12 cellular contexts compared by ENCODE assay signal in genomic region chr5:150301901-150302300, GRCh38. TPM values are rescaled to one million over a fixed set of nuclear protein-coding genes. Genes with fewer than 3 reads are reported as not detected.
DNase-seq lines count a peak whose midpoint lies in the region; ATAC-seq, FAIRE-seq and TF ChIP-seq lines count a peak whose summit lies in the region.
"Had no signal": no experiment of that assay in that cellular context is flagged by ENCODE, and none has a peak within 500 bp of the region (broad histone marks: within the 10 kb centered on the region; RNA-seq: fewer than 3 reads in every experiment).

No MANE protein-coding gene starts in this region.

- H3K36me3 Mint-ChIP-seq in activated T-cell treated with anti-CD3 and anti-CD28 coated beads, Interleukin-2, amount 50 U/mL, for 24 hours (ENCODE audit: low read depth): no peaks in the 10 kb centered on the region
- no peaks in the 10 kb centered on the region for H3K36me3 Mint-ChIP-seq in activated T-cell treated with anti-CD3 and anti-CD28 coated beads, Interleukin-2, amount 50 U/mL, for 4 hours (ENCODE audit: insufficient read depth)
- no peaks in the 10 kb centered on the region for H3K36me3 Mint-ChIP-seq in type B pancreatic cell

- no peaks in the 10 kb centered on the region for H3K9me3 Mint-ChIP-seq in activated T-cell treated with anti-CD3 and anti-CD28 coated beads, Interleukin-2, amount 50 U/mL, for 24 hours
- H3K9me3 Mint-ChIP-seq in activated T-cell treated with anti-CD3 and anti-CD28 coated beads, Interleukin-2, amount 50 U/mL, for 4 hours: no peaks in the 10 kb centered on the region
- no peaks in the 10 kb centered on the region for H3K9me3 Mint-ChIP-seq in type B pancreatic cell
- H3K9me3 Mint-ChIP-seq: activated T-cell treated with anti-CD3 and anti-CD28 coated beads, Interleukin-2, amount 50 U/mL, for 72 hours had no signal

- H3K9ac ChIP-seq in kidney (ENCODE audit: low read length in 2 of 2): no peak overlapping the region

- peaks cover 25% of the 10 kb centered on the region for H3K27me3 ChIP-seq in lower lobe of right lung (ENCODE audit: low read depth)

- H3K4me3 ChIP-seq in choroid plexus epithelial cell (ENCODE audit: low read depth, low read length) (peak overlapping the region; percentile 56), lower lobe of right lung (peak overlapping the region; percentile 49), kidney (ENCODE audit: low read length in 2 of 2) (no peak overlapping the region)

- H3K4me1 Mint-ChIP-seq in activated T-cell treated with anti-CD3 and anti-CD28 coated beads, Interleukin-2, amount 50 U/mL, for 24 hours (ENCODE audit: low read depth): peaks cover 3% of the 10 kb centered on the region
- H3K4me1 Mint-ChIP-seq in activated T-cell treated with anti-CD3 and anti-CD28 coated beads, Interleukin-2, amount 50 U/mL, for 4 hours (ENCODE audit: low read depth): peaks cover 4% of the 10 kb centered on the region
- peaks cover 51% of the 10 kb centered on the region for H3K4me1 Mint-ChIP-seq in type B pancreatic cell (ENCODE audit: unreplicated experiment)

- no peak for FAIRE-seq in kidney (lab: Jason Lieb, UNC)
- FAIRE-seq: A204.1 had no signal

- H3K4me1 ChIP-seq in lower lobe of right lung (peaks cover 23% of the 10 kb centered on the region), kidney (ENCODE audit: control insufficient read depth in 1 of 2, insufficient read depth in 1 of 2, low read depth in 1 of 2, low read length in 2 of 2) (peaks cover 3 to 9% of the 10 kb centered on the region in 2 donors)

- H3K9me3 ChIP-seq in lower lobe of right lung (no peaks in the 10 kb centered on the region), kidney (ENCODE audit: control insufficient read depth in 1 of 2, low read length in 2 of 2) (no peaks in the 10 kb centered on the region)

- no peak overlapping the region for H3K4me3 Mint-ChIP-seq in activated T-cell treated with anti-CD3 and anti-CD28 coated beads, Interleukin-2, amount 50 U/mL, for 24 hours
- H3K4me3 Mint-ChIP-seq in activated T-cell treated with anti-CD3 and anti-CD28 coated beads, Interleukin-2, amount 50 U/mL, for 4 hours: no peak overlapping the region
- peak overlapping the region; percentile 72 for H3K4me3 Mint-ChIP-seq in type B pancreatic cell

- H3K36me3 ChIP-seq in lower lobe of right lung (no peaks in the 10 kb centered on the region), kidney (ENCODE audit: control insufficient read depth in 1 of 2, insufficient read depth in 2 of 2, low read length in 2 of 2) (no peaks in the 10 kb centered on the region)

- ATAC-seq in activated T-cell treated with anti-CD3 and anti-CD28 coated beads, Interleukin-2, amount 50 U/mL, for 4 hours: no peak
- ATAC-seq in lower lobe of right lung (no peak), HG02852 (IDR thresholded peaks at IDR 0.05; ENCODE audit: unreplicated experiment) (no peak)

- intact Hi-C loops in lower lobe of right lung (cut with DNase I): no loop called here
- intact Hi-C loops in kidney (cut with DNase I): no loop called here

- DNase-seq in activated T-cell treated with anti-CD3 and anti-CD28 coated beads, Interleukin-2, amount 50 U/mL, for 24 hours: peak; percentile 23
- DNase-seq in activated T-cell treated with anti-CD3 and anti-CD28 coated beads, Interleukin-2, amount 50 U/mL, for 4 hours: no peak
- DNase-seq in choroid plexus epithelial cell (ENCODE audit: low read depth) (no peak), lower lobe of right lung (no peak), type B pancreatic cell (ENCODE audit: extremely low spot score, unreplicated experiment) (no peak), kidney (no peak), mucosa of gallbladder (ENCODE audit: low spot score) (no peak)
- DNase-seq: activated T-cell treated with anti-CD3 and anti-CD28 coated beads, Interleukin-2, amount 50 U/mL, for 72 hours; central memory CD4-positive, alpha-beta T cell; NCI-H1048 had no signal

- H3K27me3 Mint-ChIP-seq in activated T-cell treated with anti-CD3 and anti-CD28 coated beads, Interleukin-2, amount 50 U/mL, for 24 hours: peaks cover 37% of the 10 kb centered on the region
- peaks cover 32% of the 10 kb centered on the region for H3K27me3 Mint-ChIP-seq in activated T-cell treated with anti-CD3 and anti-CD28 coated beads, Interleukin-2, amount 50 U/mL, for 4 hours (ENCODE audit: low read depth)
- peaks cover 30% of the 10 kb centered on the region for H3K27me3 Mint-ChIP-seq in type B pancreatic cell

- H3K27ac ChIP-seq in lower lobe of right lung: peak overlapping the region; percentile 73
- no peak overlapping the region for H3K27ac ChIP-seq in kidney (ENCODE audit: low read depth in 2 of 2, low read length in 2 of 2)

- no peak overlapping the region for H3K27ac Mint-ChIP-seq in activated T-cell treated with anti-CD3 and anti-CD28 coated beads, Interleukin-2, amount 50 U/mL, for 24 hours
- no peak overlapping the region for H3K27ac Mint-ChIP-seq in type B pancreatic cell
- H3K27ac Mint-ChIP-seq: activated T-cell treated with anti-CD3 and anti-CD28 coated beads, Interleukin-2, amount 50 U/mL, for 72 hours had no signal

- no peak for TF ChIP-seq CTCF in choroid plexus epithelial cell (conservative IDR thresholded peaks at IDR 0.05; ENCODE audit: low read depth, low read length)
- no peak for TF ChIP-seq CTCF in lower lobe of right lung (IDR thresholded peaks at IDR 0.05)
- TF ChIP-seq CTCF in type B pancreatic cell (conservative IDR thresholded peaks at IDR 0.05): no peak
- TF ChIP-seq CTCF in kidney (IDR thresholded peaks at IDR 0.05; ENCODE audit: borderline replicate concordance, extremely low read depth, insufficient read depth): no peak

RNA-seq across cellular contexts. Expression of gene ARSI, which starts 0.8 kb away (rescaled TPM):
- not detected for total RNA-seq in activated T-cell treated with anti-CD3 and anti-CD28 coated beads, Interleukin-2, amount 50 U/mL, for 4 hours
- total RNA-seq in lower lobe of right lung (3.5 TPM), type B pancreatic cell (ENCODE audit: low replicate concordance) (1.4 and 4.6 TPM in 2 replicates), kidney (0.57 TPM), mucosa of gallbladder (2.2 TPM)
- polyA plus RNA-seq in kidney (ENCODE audit: insufficient read depth, low read depth, low replicate concordance): 1.1 TPM
- total RNA-seq: activated T-cell treated with anti-CD3 and anti-CD28 coated beads, Interleukin-2, amount 50 U/mL, for 72 hours had no signal

RNA-seq across cellular contexts. Expression of gene CAMK2A, which starts 12.3 kb away (rescaled TPM):
- total RNA-seq in activated T-cell treated with anti-CD3 and anti-CD28 coated beads, Interleukin-2, amount 50 U/mL, for 4 hours: not detected
- total RNA-seq in lower lobe of right lung (1.3 TPM), type B pancreatic cell (ENCODE audit: low replicate concordance) (0.26 and 3.7 TPM in 2 replicates), kidney (0.28 TPM), mucosa of gallbladder (5.0 TPM)
- 0.90 TPM for polyA plus RNA-seq in kidney (ENCODE audit: insufficient read depth, low read depth, low replicate concordance)
- total RNA-seq: activated T-cell treated with anti-CD3 and anti-CD28 coated beads, Interleukin-2, amount 50 U/mL, for 72 hours had no signal

RNA-seq across cellular contexts. Expression of gene TCOF1, which starts 55.6 kb away (rescaled TPM):
- total RNA-seq in activated T-cell treated with anti-CD3 and anti-CD28 coated beads, Interleukin-2, amount 50 U/mL, for 4 hours: 100 to 1,000 TPM; 153 to 160 (median 156) TPM
- 27.1 TPM for total RNA-seq in lower lobe of right lung
- total RNA-seq in type B pancreatic cell (ENCODE audit: low replicate concordance): 42.6 and 65.3 TPM in 2 replicates
- total RNA-seq in kidney: 23.5 TPM
- polyA plus RNA-seq in kidney (ENCODE audit: insufficient read depth, low read depth, low replicate concordance): 12.2 TPM
- total RNA-seq in mucosa of gallbladder: 29.4 TPM

Comparison
In these comparisons a context has a peak if more than half of its experiments do, and no peak if none do; other contexts are left out.
1. H3K4me3 ChIP-seq: peak in choroid plexus epithelial cell (single experiment) and lower lobe of right lung (single experiment); none in kidney (0 of 2).